ENCODE assay signal across 8 cellular contexts in genomic region chr15:39581501-39582285, GRCh38. TPM values are rescaled to one million over a fixed set of nuclear protein-coding genes. Genes with fewer than 3 reads are reported as not detected.
DNase-seq lines count a peak whose midpoint lies in the region; ATAC-seq and TF ChIP-seq lines count a peak whose summit lies in the region.

No MANE protein-coding gene starts in this region.

- peak overlapping the region; percentile 75 to 89 for H3K9ac ChIP-seq in colonic mucosa (ENCODE audit: low read depth in 2 of 2, low read length in 2 of 2)

- H3K4me3 ChIP-seq in colonic mucosa (peak overlapping the region; percentile 62), lower lobe of right lung (peak overlapping the region; percentile 67), urinary bladder (ENCODE audit: low read depth, low read length) (peak overlapping the region; percentile 48)

- TF ChIP-seq CTCF in GM12872 (IDR thresholded peaks at IDR 0.05; ENCODE audit: insufficient read depth, low read depth, low read length) = peak; percentile 24; the same call in 1 of the 3 replicates
- no peak for TF ChIP-seq CTCF in colonic mucosa (IDR thresholded peaks at IDR 0.05)
- TF ChIP-seq CTCF in lower lobe of right lung (IDR thresholded peaks at IDR 0.05) = peak; percentile 21

- WGBS in urinary bladder = 26% methylated on average over 21 of the region's 21 CpGs

- H3K36me3 ChIP-seq in colonic mucosa = no peaks in the 10 kb centered on the region
- peaks cover 47% of the 10 kb centered on the region for H3K36me3 ChIP-seq in lower lobe of right lung
- no peaks in the 10 kb centered on the region for H3K36me3 ChIP-seq in urinary bladder (ENCODE audit: insufficient read depth)

- H3K9me3 ChIP-seq in colonic mucosa (no peaks in the 10 kb centered on the region), lower lobe of right lung (no peaks in the 10 kb centered on the region)

- H3K27me3 ChIP-seq in colonic mucosa = no peaks in the 10 kb centered on the region
- no peaks in the 10 kb centered on the region for H3K27me3 ChIP-seq in lower lobe of right lung (ENCODE audit: low read depth)

- H3K4me1 ChIP-seq in colonic mucosa (no peaks in the 10 kb centered on the region), lower lobe of right lung (peaks cover 54% of the 10 kb centered on the region), urinary bladder (ENCODE audit: insufficient read depth) (no peaks in the 10 kb centered on the region)

- DNase-seq in NCI-H69 (lab: John Stamatoyannopoulos, UW) (peak; percentile 66), colonic mucosa (peak; percentile 87), lower lobe of right lung (peak; percentile 76), GDM1 (lab: John Stamatoyannopoulos, UW) (no peak), NCI-H446 treated with DMSO at 0.1 percent for 48 hours (lab: John Stamatoyannopoulos, UW) (no peak)

- intact Hi-C loops in colonic mucosa (cut with DNase I) (loop anchor here (2.0 to 5.0 kb wide), 2 partner anchors 269 to 454 kb away; no protein-coding TSS in a partner anchor), lower lobe of right lung (cut with DNase I) (loop anchor here (10.0 kb wide), 1 partner anchor 407 kb away; no protein-coding TSS in a partner anchor)

- peak overlapping the region; percentile 88 for H3K27ac ChIP-seq in colonic mucosa
- peak overlapping the region; percentile 94 for H3K27ac ChIP-seq in lower lobe of right lung
- H3K27ac ChIP-seq in urinary bladder (ENCODE audit: low read depth) = no peak overlapping the region

- ATAC-seq in lower lobe of right lung (peak; percentile 40 to 41), GM21723 (IDR thresholded peaks at IDR 0.05; ENCODE audit: unreplicated experiment) (no peak)

RNA-seq across cellular contexts. Expression of gene THBS1, which starts 0.8 kb away (rescaled TPM):
- total RNA-seq in colonic mucosa = 100 to 1,000 TPM; 162 to 390 TPM
- 226 TPM for total RNA-seq in lower lobe of right lung
- 462 TPM for total RNA-seq in urinary bladder
- polyA plus RNA-seq in urinary bladder = 244 TPM

Comparison
In these comparisons a context has a peak if more than half of its experiments do, and no peak if none do; other contexts are left out.
1. DNase-seq: peak in NCI-H69 (single experiment), colonic mucosa (single experiment) and lower lobe of right lung (single experiment); none in GDM1 (single experiment) and NCI-H446 treated with DMSO at 0.1 percent for 48 hours (single experiment).
2. Peak in every context shown above with its lines, with median percentiles within 50 percentile points of each other: H3K4me3 ChIP-seq.